Comparison of ENCODE assay signal across 8 cellular contexts in the genomic region with DNA sequence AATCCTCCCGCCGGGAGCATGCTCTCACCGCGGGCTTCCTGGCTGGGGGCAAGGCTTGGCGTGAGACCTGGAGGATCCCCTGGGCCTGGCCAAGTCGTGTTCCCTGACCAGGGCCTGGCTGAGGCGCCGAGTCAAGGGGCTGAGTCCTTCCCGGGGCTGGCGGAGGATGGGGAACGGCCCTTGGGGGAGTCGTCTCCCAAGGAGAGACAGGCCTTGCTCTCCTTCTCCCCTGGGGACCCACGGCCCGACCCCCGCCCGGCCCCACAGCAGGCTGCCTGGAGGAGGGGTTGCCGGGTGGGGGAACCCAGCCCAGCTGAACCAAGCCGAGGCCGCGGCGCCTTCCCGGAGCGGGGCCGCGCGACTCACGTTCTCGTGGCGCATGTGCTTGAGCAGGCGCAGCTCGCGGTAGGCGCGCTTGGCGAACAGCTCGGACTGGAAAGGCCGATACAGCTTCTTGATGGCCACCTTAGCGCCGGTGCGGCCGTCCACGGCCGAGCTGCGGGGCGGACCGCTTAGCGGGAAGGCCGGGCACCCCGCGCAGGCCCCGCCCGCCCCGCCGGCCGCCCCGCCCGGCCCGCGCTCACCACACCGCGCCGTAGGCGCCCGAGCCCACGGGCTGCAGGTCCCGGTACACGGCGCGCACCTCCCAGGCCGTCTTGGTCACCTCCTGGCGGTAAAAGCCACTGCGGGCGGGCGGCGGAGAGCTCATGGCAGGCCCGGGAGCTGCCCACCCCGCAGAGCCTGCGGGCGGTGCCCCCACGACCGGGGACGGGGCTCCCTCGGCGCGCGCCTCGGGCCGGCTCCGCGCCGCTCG. TPM values are rescaled to one million over a fixed set of nuclear protein-coding genes. Genes with fewer than 3 reads are reported as not detected.
DNase-seq lines count a peak whose midpoint lies in the region; ATAC-seq, FAIRE-seq and TF ChIP-seq lines count a peak whose summit lies in the region.

No MANE protein-coding gene starts in this region.

- H3K27me3 ChIP-seq in A673 (replicated peaks; ENCODE audit: insufficient read depth, low read depth, low read length, poor library complexity), result no peaks in the 10 kb centered on the region
- no peaks in the 10 kb centered on the region for H3K27me3 ChIP-seq in gastrocnemius medialis

- intact Hi-C loops in A673 (cut with micrococcal nuclease; ENCODE audit: unreplicated experiment), result no loop called here
- intact Hi-C loops in gastrocnemius medialis (cut with DNase I; ENCODE audit: low total_unique reads), result no loop called here

- TF ChIP-seq CTCF in A673 (conservative IDR thresholded peaks at IDR 0.05; ENCODE audit: low read depth, low read length), result no peak
- TF ChIP-seq CTCF in gastrocnemius medialis (IDR thresholded peaks at IDR 0.05 in 4 of 5, conservative IDR thresholded peaks at IDR 0.05 in 1 of 5), result no peak

- ATAC-seq in gastrocnemius medialis (peak in 1 of 2 donors; percentile 2), HG03565 (IDR thresholded peaks at IDR 0.05; ENCODE audit: unreplicated experiment) (no peak), HG02852 (IDR thresholded peaks at IDR 0.05; ENCODE audit: unreplicated experiment) (no peak)

- H3K4me3 ChIP-seq in A673 (ENCODE audit: low read depth, low read length, poor library complexity, severe bottlenecking), result peak overlapping the region; percentile 54
- peak overlapping the region; percentile 67 to 85 (median 72) for H3K4me3 ChIP-seq in gastrocnemius medialis

- in situ Hi-C loops in gastrocnemius medialis (cut with MboI; ENCODE audit: low sequenced_read_pairs in 4 of 4), result no loop called here

- H3K4me1 ChIP-seq in A673 (ENCODE audit: insufficient read depth, low read length, poor library complexity, severe bottlenecking) (peaks cover 11% of the 10 kb centered on the region), gastrocnemius medialis (peaks cover 40 to 62% of the 10 kb centered on the region in 2 donors)

- H3K36me3 ChIP-seq in A673 (ENCODE audit: insufficient read depth, low read length, poor library complexity, severe bottlenecking) (no peaks in the 10 kb centered on the region), gastrocnemius medialis (peaks cover 0 to under 1% of the 10 kb centered on the region in 2 donors)

- FAIRE-seq in GM12891 (lab: Jason Lieb, UNC), result peak; percentile 98

- BruUV-seq in A673 (replicated peaks; lab: Mats Ljungman, UMichigan), result no TSS peak

- CTCF ChIA-PET in A673 (lab: Charles Lee), result interaction anchor here (0.6 kb wide), 1 partner anchor 15 kb away, joined by 3 read pairs; no protein-coding TSS in a partner anchor

- TF ChIP-seq POLR2A in GM12891 (IDR thresholded peaks at IDR 0.05; ENCODE audit: low read depth, low read length), result no peak
- TF ChIP-seq POLR2A in gastrocnemius medialis (IDR thresholded peaks at IDR 0.05), result no peak

- no peaks in the 10 kb centered on the region for H3K9me3 ChIP-seq in A673 (ENCODE audit: low read depth, low read length, poor library complexity, severe bottlenecking)
- no peaks in the 10 kb centered on the region for H3K9me3 ChIP-seq in gastrocnemius medialis

- DNase-seq in A673 (ENCODE audit: low spot score) (peak; percentile 76), GM12891 (ENCODE audit: insufficient read length, low spot score) (peak; percentile 87), NCI-H2171 treated with DMSO at 0.1 percent for 48 hours (lab: John Stamatoyannopoulos, UW) (peak; percentile 63), amniotic epithelial cell (ENCODE audit: low read depth) (peak; percentile 68), hepatic stellate cell (ENCODE audit: low spot score) (peak; percentile 68), gastrocnemius medialis (peak in 1 of 2 donors; percentile 46)

- peak overlapping the region; percentile 75 for H3K27ac ChIP-seq in A673 (ENCODE audit: low read depth, low read length, poor library complexity, severe bottlenecking)
- peak overlapping the region; percentile 93 to 99 (median 98) for H3K27ac ChIP-seq in gastrocnemius medialis

- POLR2A ChIA-PET in A673 (lab: Charles Lee; ENCODE audit: low non-redundant PET), result interaction anchor here (0.6 kb wide), 1 partner anchor 66 kb away, joined by 4 read pairs; no protein-coding TSS in a partner anchor

TF ChIP-seq in GM12891, 5 proteins besides CTCF, POLR2A, EP300 and RAD21:
- TF ChIP-seq TAF1 (IDR thresholded peaks at IDR 0.05; ENCODE audit: low read depth, low read length), result no peak
- no peak for TF ChIP-seq SPI1 (IDR thresholded peaks at IDR 0.05; ENCODE audit: low read depth, low read length)
- TF ChIP-seq POLR2AphosphoS5 (IDR thresholded peaks at IDR 0.05; ENCODE audit: low read depth, low read length), result no peak
- no peak for TF ChIP-seq POU2F2 (IDR thresholded peaks at IDR 0.05; ENCODE audit: low read depth, low read length)
- no peak for TF ChIP-seq PAX5 (IDR thresholded peaks at IDR 0.05; ENCODE audit: insufficient read depth, low read length, severe bottlenecking)

RNA-seq across cellular contexts. Expression of a gene that starts 0.5 kb away (rescaled TPM):
- 20.8 and 27.5 TPM in 2 replicates for total RNA-seq in A673 (2021)
- 11.3 TPM for polyA plus RNA-seq in GM12891 (2012; ENCODE audit: low read depth, missing spikeins)
- 100 to 1,000 TPM; 126 to 290 (median 219) TPM for total RNA-seq in gastrocnemius medialis

RNA-seq across cellular contexts. Expression of a gene that starts 9.2 kb away (rescaled TPM):
- 5.4 and 10.4 TPM in 2 replicates for total RNA-seq in A673 (2021)
- polyA plus RNA-seq in GM12891 (2012; ENCODE audit: low read depth, missing spikeins), result 4.8 TPM
- total RNA-seq in gastrocnemius medialis, result 1 to 10 TPM; 1.8 to 4.2 (median 3.4) TPM

RNA-seq across cellular contexts. Expression of a gene that starts 9.9 kb away (rescaled TPM):
- total RNA-seq in A673 (2021) (38.6 and 42.8 TPM in 2 replicates), gastrocnemius medialis (10 to 100 TPM in 2 of 4 donors, 1 to 10 TPM in 2; 4.1 to 24.9 (median 8.6) TPM)
- polyA plus RNA-seq in GM12891 (2012; ENCODE audit: low read depth, missing spikeins), result 32.6 TPM

RNA-seq across cellular contexts. Expression of a gene that starts 16.2 kb away (rescaled TPM):
- total RNA-seq in A673 (2021) (31.0 and 33.1 TPM in 2 replicates), gastrocnemius medialis (10 to 100 TPM; 18.7 to 27.4 (median 19.2) TPM)
- polyA plus RNA-seq in GM12891 (2012; ENCODE audit: low read depth, missing spikeins), result 25.2 TPM

RNA-seq across cellular contexts. Expression of a gene that starts 46.4 kb away (rescaled TPM):
- total RNA-seq in A673 (2021) (155 and 173 TPM in 2 replicates), gastrocnemius medialis (10 to 100 TPM in 1 of 4 donors, 1 to 10 TPM in 3; 8.0 to 11.8 (median 9.0) TPM)
- 57.5 TPM for polyA plus RNA-seq in GM12891 (2012; ENCODE audit: low read depth, missing spikeins)
